In the genomic region with DNA sequence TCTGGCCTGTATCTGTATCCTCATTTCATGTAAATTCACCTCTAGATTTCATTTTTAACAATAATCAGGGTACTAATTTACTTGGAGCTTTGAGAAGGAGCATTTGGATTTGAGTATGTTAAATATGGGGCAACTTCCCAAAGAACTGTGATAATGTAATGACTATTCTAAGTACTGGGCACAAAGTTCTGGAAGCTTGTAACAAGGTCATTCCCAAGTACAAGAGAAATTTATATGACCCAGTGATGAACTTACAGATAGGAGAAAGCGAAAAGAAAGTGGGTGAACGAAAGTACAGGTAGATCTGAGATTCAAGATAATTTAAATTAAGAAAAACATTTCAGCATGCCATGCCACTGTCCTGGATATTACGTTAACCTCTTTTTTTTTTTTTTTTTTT, we compare ENCODE assay signal across 27 cellular contexts.
"Had no signal": no experiment of that assay in that cellular context is flagged by ENCODE, and none has a peak within 500 bp of the region (broad histone marks: within the 10 kb centered on the region; RNA-seq: fewer than 3 reads in every experiment).

No MANE protein-coding gene starts in this region.

- H3K27me3 ChIP-seq: brain microvascular endothelial cell, dorsolateral prefrontal cortex, esophagus muscularis mucosa, foreskin keratinocyte, gastroesophageal sphincter had no signal

- H3K27ac ChIP-seq: brain microvascular endothelial cell, coronary artery, esophagus muscularis mucosa, foreskin keratinocyte, gastroesophageal sphincter had no signal

- H3K4me1 ChIP-seq: gastroesophageal sphincter had no signal

- H3K36me3 ChIP-seq: brain microvascular endothelial cell, esophagus muscularis mucosa had no signal

- H3K9me3 ChIP-seq: esophagus muscularis mucosa, gastroesophageal sphincter had no signal

- ATAC-seq: activated naive CD4-positive, alpha-beta T cell treated with anti-CD3 and anti-CD28 coated beads, Interleukin-2, amount 50 U/mL, for 72 hours; activated T-cell treated with anti-CD3 and anti-CD28 coated beads, Interleukin-2, amount 50 U/mL, for 72 hours; effector memory CD8-positive, alpha-beta T cell; foreskin keratinocyte; gastroesophageal sphincter; T-helper 17 cell had no signal

- H3K4me3 ChIP-seq: coronary artery, dorsolateral prefrontal cortex, esophagus muscularis mucosa, gastroesophageal sphincter had no signal

- DNase-seq: activated CD4-positive, alpha-beta memory T cell treated with anti-CD3 and anti-CD28 coated beads, Interleukin-2, amount 10 ng/mL, durations not matched to agents 7 days and 5 days; activated CD4-positive, alpha-beta T cell treated with anti-CD3 and anti-CD28 coated beads for 4 hours; activated CD4-positive, alpha-beta T cell treated with anti-CD3 and anti-CD28 coated beads, Interleukin-2, amount 10 ng/mL, durations not matched to agents 7 days and 5 days; activated CD4-positive, alpha-beta T cell treated with anti-CD3 and anti-CD28 coated beads, Interleukin-2, amount 50 U/mL, for 4 hours; activated CD4-positive, CD25-positive, alpha-beta regulatory T cell; activated CD4-positive, CD25-positive, alpha-beta regulatory T cell treated with anti-CD3 and anti-CD28 coated beads, Interleukin-2, amount 50 U/mL, for 72 hours; activated CD8-positive, alpha-beta memory T cell treated with anti-CD3 and anti-CD28 coated beads, Interleukin-2, amount 50 U/mL, for 48 hours; activated gamma-delta T cell; activated naive CD4-positive, alpha-beta T cell; activated naive CD4-positive, alpha-beta T cell treated with anti-CD3 and anti-CD28 coated beads, Interleukin-2, amount 10 ng/mL, durations not matched to agents 7 days and 5 days; activated naive CD8-positive, alpha-beta T cell treated with anti-CD3 and anti-CD28 coated beads, Interleukin-2, amount 10 ng/mL, durations not matched to agents 7 days and 5 days; activated T-cell treated with anti-CD3 and anti-CD28 coated beads for 4 hours; activated T-cell treated with anti-CD3 and anti-CD28 coated beads, Interleukin-2, amount 50 U/mL, for 24 hours; activated T-cell treated with anti-CD3 and anti-CD28 coated beads, Interleukin-2, amount 50 U/mL, for 72 hours; anterior cingulate cortex; brain microvascular endothelial cell; dorsolateral prefrontal cortex; effector memory CD8-positive, alpha-beta T cell; erythroblast; foreskin keratinocyte; T-helper 1 cell; T-helper 17 cell; T1000 had no signal
